In the genomic region with DNA sequence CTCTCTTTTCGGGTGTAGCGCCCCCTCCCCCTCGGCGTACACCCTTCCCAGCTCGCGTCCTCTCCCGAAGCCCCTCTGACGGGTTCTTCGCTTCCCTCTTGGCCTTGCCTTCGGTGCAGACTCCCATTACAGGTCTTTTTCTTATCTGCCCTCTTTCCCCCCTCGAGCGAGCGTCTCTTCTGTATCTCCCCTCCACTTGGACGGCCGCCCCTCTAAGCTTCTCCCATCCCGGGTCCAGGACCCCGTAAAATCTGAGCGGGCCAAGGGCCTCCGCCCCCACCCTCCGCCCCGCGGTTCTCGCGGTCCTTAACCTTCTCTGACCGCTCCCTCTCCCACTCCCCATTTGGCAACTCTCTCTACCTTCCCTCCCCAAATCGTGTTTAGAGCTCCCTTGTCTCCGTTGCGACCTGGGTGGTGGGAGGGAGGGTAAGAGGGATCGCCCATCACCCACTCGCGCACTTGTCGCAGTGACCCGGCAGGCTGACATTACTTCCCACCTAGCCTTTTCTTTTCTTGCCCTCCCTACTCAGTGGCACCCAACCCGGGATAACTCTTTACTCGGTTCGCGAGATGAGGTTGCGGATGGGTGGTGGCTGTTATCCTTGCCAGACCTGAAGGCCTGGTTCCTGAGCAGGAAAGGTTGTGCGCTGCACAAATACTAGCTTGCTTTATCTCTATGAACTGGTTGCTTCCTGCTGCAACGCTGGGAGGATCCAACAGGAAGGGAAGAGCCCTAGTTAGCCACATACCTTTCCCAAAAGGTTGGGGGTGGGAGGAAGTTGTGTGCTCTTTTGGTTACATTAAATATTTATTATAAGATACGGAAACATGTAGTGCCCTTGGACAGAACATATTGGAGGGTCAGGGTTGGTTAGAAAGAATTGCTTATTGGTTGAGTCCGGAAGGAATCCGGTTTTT, we compare ENCODE assay signal across 8 cellular contexts. TPM values are rescaled to one million over a fixed set of nuclear protein-coding genes. Genes with fewer than 3 reads are reported as not detected.
DNase-seq lines count a peak whose midpoint lies in the region; ATAC-seq, FAIRE-seq and TF ChIP-seq lines count a peak whose summit lies in the region.

No MANE protein-coding gene starts in this region.

- peaks cover 4% of the 10 kb centered on the region for H3K36me3 Mint-ChIP-seq in CD4-positive, CD25-positive, alpha-beta regulatory T cell
- H3K36me3 Mint-ChIP-seq in GM23338 (ENCODE audit: low read depth): peaks cover 8% of the 10 kb centered on the region; the same call in 2 of the 3 replicates
- H3K36me3 Mint-ChIP-seq in activated naive CD8-positive, alpha-beta T cell: no peaks in the 10 kb centered on the region

- no peaks in the 10 kb centered on the region for H3K9me3 ChIP-seq in CD4-positive, CD25-positive, alpha-beta regulatory T cell (ENCODE audit: control insufficient read depth in 2 of 2, low read length in 2 of 2)
- no peaks in the 10 kb centered on the region for H3K9me3 ChIP-seq in cardiac muscle cell (ENCODE audit: low read depth)
- no peaks in the 10 kb centered on the region for H3K9me3 ChIP-seq in pancreas

- H4K20me1 ChIP-seq in GM23338 (replicated peaks; ENCODE audit: insufficient read depth): peaks cover 14% of the 10 kb centered on the region

- TF ChIP-seq CTCF in GM23338 (conservative IDR thresholded peaks at IDR 0.05; ENCODE audit: low read depth in 2 of 2): 0 out of 4 replicates have a peak, but pooled peaks of 1 of the 2 experiments have one; percentile 32
- no peak for TF ChIP-seq CTCF in cardiac muscle cell (IDR thresholded peaks at IDR 0.05; ENCODE audit: low read depth, low read length)
- TF ChIP-seq CTCF in pancreas (IDR thresholded peaks at IDR 0.05): no peak

- H3K9me3 Mint-ChIP-seq in CD4-positive, CD25-positive, alpha-beta regulatory T cell: no peaks in the 10 kb centered on the region
- H3K9me3 Mint-ChIP-seq in GM23338: peaks cover 5% of the 10 kb centered on the region; the same call in 2 of the 3 replicates
- no peaks in the 10 kb centered on the region for H3K9me3 Mint-ChIP-seq in activated naive CD8-positive, alpha-beta T cell (ENCODE audit: low read depth)

- peaks cover 16 to 45% (median 23%) of the 10 kb centered on the region in 4 donors for H3K4me1 Mint-ChIP-seq in CD4-positive, CD25-positive, alpha-beta regulatory T cell
- peaks cover 9% of the 10 kb centered on the region; the same call in 2 of the 3 replicates for H3K4me1 Mint-ChIP-seq in GM23338
- peaks cover 35% of the 10 kb centered on the region for H3K4me1 Mint-ChIP-seq in activated naive CD8-positive, alpha-beta T cell (ENCODE audit: low read depth)

- FAIRE-seq in pancreas (lab: Jason Lieb, UNC): no peak

- intact Hi-C loops in pancreas (cut with DNase I): no loop called here

- 0 to 1% methylated on average over 43 of the region's 43 CpGs for WGBS in pancreas, 2 donors

- peak overlapping the region; percentile 92 for H2AFZ ChIP-seq in GM23338

- no peak for ATAC-seq in CD4-positive, CD25-positive, alpha-beta regulatory T cell (ENCODE audit: low read depth in 2 of 2)
- ATAC-seq in GM23338: peak; percentile 66
- peak; percentile 26 to 52 (median 40) for ATAC-seq in pancreas
- no peak for ATAC-seq in GM18502 (IDR thresholded peaks at IDR 0.05; ENCODE audit: poor library complexity, unreplicated experiment)
- no peak for ATAC-seq in GM18520 (IDR thresholded peaks at IDR 0.05; ENCODE audit: unreplicated experiment)

- DNase-seq in CD4-positive, CD25-positive, alpha-beta regulatory T cell: peak in 1 of 3 donors; percentile 51
- DNase-seq in GM23338 (ENCODE audit: low spot score) (peak; percentile 62), NCI-H748 (lab: John Stamatoyannopoulos, UW; ENCODE audit: unreplicated experiment) (peak; percentile 52), cardiac muscle cell (ENCODE audit: low read depth in 1 of 2, low spot score in 1 of 2) (peak; percentile 44 to 54), pancreas (peak; percentile 38 to 76 (median 56))

- H3K27ac ChIP-seq in CD4-positive, CD25-positive, alpha-beta regulatory T cell (ENCODE audit: insufficient read depth, low read length, poor library complexity, severe bottlenecking): peak overlapping the region; percentile 95
- H3K27ac ChIP-seq in GM23338 (ENCODE audit: low read depth) (peak overlapping the region; percentile 92), cardiac muscle cell (peak overlapping the region; percentile 92), pancreas (peak overlapping the region; percentile 83 to 98 (median 91))

- H3K27me3 Mint-ChIP-seq in CD4-positive, CD25-positive, alpha-beta regulatory T cell: peaks cover 15% of the 10 kb centered on the region
- peaks cover 13% of the 10 kb centered on the region for H3K27me3 Mint-ChIP-seq in GM23338 (ENCODE audit: insufficient read depth, low read depth, poor library complexity)
- no peaks in the 10 kb centered on the region for H3K27me3 Mint-ChIP-seq in activated naive CD8-positive, alpha-beta T cell

- peaks cover 31% of the 10 kb centered on the region for H3K4me1 ChIP-seq in CD4-positive, CD25-positive, alpha-beta regulatory T cell (ENCODE audit: control insufficient read depth, insufficient read depth, low read length, poor library complexity, severe bottlenecking)
- H3K4me1 ChIP-seq in GM23338 (ENCODE audit: insufficient read depth) (peaks cover 7% of the 10 kb centered on the region), cardiac muscle cell (ENCODE audit: low read depth) (peaks cover 3% of the 10 kb centered on the region), pancreas (peaks cover 0 to 8% (median 6%) of the 10 kb centered on the region in 3 donors)

- no peaks in the 10 kb centered on the region for H3K27me3 ChIP-seq in CD4-positive, CD25-positive, alpha-beta regulatory T cell (ENCODE audit: control insufficient read depth, insufficient read depth, low read length)
- no peaks in the 10 kb centered on the region for H3K27me3 ChIP-seq in GM23338 (ENCODE audit: insufficient read depth)
- no peaks in the 10 kb centered on the region for H3K27me3 ChIP-seq in cardiac muscle cell
- H3K27me3 ChIP-seq in pancreas: no peaks in the 10 kb centered on the region

- H3K4me3 ChIP-seq in CD4-positive, CD25-positive, alpha-beta regulatory T cell (ENCODE audit: low read depth, low read length): peak overlapping the region; percentile 95
- H3K4me3 ChIP-seq in GM23338: peak overlapping the region; percentile 92
- H3K4me3 ChIP-seq in cardiac muscle cell: peak overlapping the region; percentile 91
- peak overlapping the region; percentile 76 to 89 (median 82) for H3K4me3 ChIP-seq in pancreas

- H3K4me3 Mint-ChIP-seq in CD4-positive, CD25-positive, alpha-beta regulatory T cell: peak overlapping the region; percentile 91 to 99 (median 98)
- peak overlapping the region; percentile 99 for H3K4me3 Mint-ChIP-seq in GM23338
- peak overlapping the region; percentile 98 for H3K4me3 Mint-ChIP-seq in activated naive CD8-positive, alpha-beta T cell

- H3F3A ChIP-seq in GM23338 (replicated peaks; ENCODE audit: low read depth): no peaks in the 10 kb centered on the region

- peak overlapping the region; percentile 94 for H3K4me2 ChIP-seq in GM23338

- H3K36me3 ChIP-seq in CD4-positive, CD25-positive, alpha-beta regulatory T cell (ENCODE audit: control insufficient read depth, insufficient read depth, low read length): peaks cover under 1% of the 10 kb centered on the region
- H3K36me3 ChIP-seq in GM23338 (ENCODE audit: insufficient read depth) (no peaks in the 10 kb centered on the region; the same call in 1 of the 2 replicates), cardiac muscle cell (no peaks in the 10 kb centered on the region), pancreas (peaks cover 0 to 4% (median 0%) of the 10 kb centered on the region in 3 donors)

- no peaks in the 10 kb centered on the region for H3K9me2 ChIP-seq in GM23338 (ENCODE audit: insufficient read depth)

- peaks cover 55% of the 10 kb centered on the region for H3K79me2 ChIP-seq in GM23338 (replicated peaks; ENCODE audit: insufficient read depth)

- H3K27ac Mint-ChIP-seq in CD4-positive, CD25-positive, alpha-beta regulatory T cell: peak overlapping the region; percentile 98 to 99 (median 99)
- H3K27ac Mint-ChIP-seq in GM23338: peak overlapping the region; percentile 99
- peak overlapping the region; percentile 97 for H3K27ac Mint-ChIP-seq in activated naive CD8-positive, alpha-beta T cell

TF ChIP-seq in GM23338, 12 proteins besides CTCF, POLR2A, EP300 and RAD21 (continues in another document):
- no peak for TF ChIP-seq CREB1 (CRISPR knock-in tag; IDR thresholded peaks at IDR 0.05; ENCODE audit: low read depth)
- no peak for TF ChIP-seq EZH2 (IDR thresholded peaks at IDR 0.05; ENCODE audit: low read depth, unreplicated experiment)

RNA-seq across cellular contexts. Expression of gene RAB11A, which starts 0.9 kb away (rescaled TPM):
- total RNA-seq in CD4-positive, CD25-positive, alpha-beta regulatory T cell: 115 TPM
- 100 to 1,000 TPM; 229 to 330 (median 265) TPM for polyA plus RNA-seq in CD4-positive, CD25-positive, alpha-beta regulatory T cell
- 239 and 251 TPM in 2 replicates for total RNA-seq in GM23338 (2014; rRNA removed; shearing (Covaris generic))
- polyA plus RNA-seq in GM23338 (2016; fragmentation: Nextera tagmentation; extraction: Ambion mirVana): 327 and 369 TPM in 2 replicates
- 163 and 189 TPM in 2 replicates for total RNA-seq in cardiac muscle cell
- polyA plus RNA-seq in cardiac muscle cell: 247 and 259 TPM in 2 replicates
- 10 to 100 TPM; 46.3 to 98.4 (median 62.0) TPM for total RNA-seq in pancreas
- polyA plus RNA-seq in pancreas: 10 to 100 TPM; 19.8 to 92.0 TPM

Comparison
In these comparisons a context has a peak if more than half of its experiments do, and no peak if none do; other contexts are left out.
1. ATAC-seq: peak in GM23338 (single experiment) and pancreas (4 of 4); none in CD4-positive, CD25-positive, alpha-beta regulatory T cell (0 of 2), GM18502 (single experiment) and GM18520 (single experiment).
2. Peak in every context shown above with its lines, with median percentiles within 50 percentile points of each other: H3K27ac ChIP-seq, H3K4me3 ChIP-seq, H3K27ac Mint-ChIP-seq and H3K4me3 Mint-ChIP-seq.